16 cellular contexts compared by ENCODE assay signal in genomic region chr2:232636788-232637420, GRCh38. TPM values are rescaled to one million over a fixed set of nuclear protein-coding genes. Genes with fewer than 3 reads are reported as not detected.
A peak's percentile ranks its signal among the peaks of the same experiment; 100 is the strongest.
DNase-seq lines count a peak whose midpoint lies in the region; ATAC-seq and TF ChIP-seq lines count a peak whose summit lies in the region.
"Had no signal": no experiment of that assay in that cellular context is flagged by ENCODE, and none has a peak within 500 bp of the region (broad histone marks: within the 10 kb centered on the region; RNA-seq: fewer than 3 reads in every experiment).

No MANE protein-coding gene starts in this region.

- TF ChIP-seq CTCF in CD8-positive, alpha-beta T cell (IDR thresholded peaks at IDR 0.05): no peak
- TF ChIP-seq CTCF in chondrocyte (IDR thresholded peaks at IDR 0.05) (no peak), neural progenitor cell (IDR thresholded peaks at IDR 0.05) (no peak)

- intact Hi-C loops in CD8-positive, alpha-beta T cell (cut with DNase I, micrococcal nuclease): no loop called here

- H3K27me3 Mint-ChIP-seq in CD8-positive, alpha-beta T cell (ENCODE audit: low read depth): peaks cover 30% of the 10 kb centered on the region
- H3K27me3 Mint-ChIP-seq in T-cell (peaks cover 37 to 39% of the 10 kb centered on the region in 2 donors), chondrocyte (ENCODE audit: low read depth) (no peaks in the 10 kb centered on the region), neural progenitor cell (ENCODE audit: insufficient read depth, low read depth) (peaks cover 22% of the 10 kb centered on the region)

- peak overlapping the region; percentile 16 for H3K4me3 Mint-ChIP-seq in CD8-positive, alpha-beta T cell
- H3K4me3 Mint-ChIP-seq in T-cell (peak overlapping the region; percentile 7 to 22 (median 21)), chondrocyte (ENCODE audit: unreplicated experiment) (peak overlapping the region; percentile 35), neural progenitor cell (peak overlapping the region; percentile 73)
- H3K4me3 Mint-ChIP-seq: central memory CD8-positive, alpha-beta T cell had no signal

- peaks cover 13% of the 10 kb centered on the region for H3K27me3 ChIP-seq in CD8-positive, alpha-beta T cell (ENCODE audit: insufficient read depth, low read length)
- peaks cover 79% of the 10 kb centered on the region for H3K27me3 ChIP-seq in neural progenitor cell

- no peak overlapping the region for H3K9ac ChIP-seq in neural progenitor cell

- H3K36me3 Mint-ChIP-seq in CD8-positive, alpha-beta T cell: no peaks in the 10 kb centered on the region
- H3K36me3 Mint-ChIP-seq in T-cell (no peaks in the 10 kb centered on the region), chondrocyte (ENCODE audit: low read depth) (peaks cover 1% of the 10 kb centered on the region), neural progenitor cell (peaks cover 1% of the 10 kb centered on the region)
- H3K36me3 Mint-ChIP-seq: CD8-positive, alpha-beta memory T cell had no signal

- CTCF ChIA-PET in CD8-positive, alpha-beta T cell (lab: Charles Lee): interaction anchor here (1.3 kb wide), 1 partner anchor 26 kb away, joined by 4 read pairs; no protein-coding TSS in a partner anchor
- CTCF ChIA-PET in T-cell (lab: Charles Lee): interaction anchor here in 1 of 2 donors (1.1 kb wide), 1 partner anchor 30 kb away, joined by 5 read pairs; no protein-coding TSS in a partner anchor

- peaks cover 11% of the 10 kb centered on the region for H3K4me1 ChIP-seq in CD8-positive, alpha-beta T cell (ENCODE audit: insufficient read depth, low read length)
- H3K4me1 ChIP-seq in neural progenitor cell: peaks cover 16% of the 10 kb centered on the region

- no peaks in the 10 kb centered on the region for H3K36me3 ChIP-seq in CD8-positive, alpha-beta T cell (ENCODE audit: insufficient read depth, low read length)
- H3K36me3 ChIP-seq in neural progenitor cell: no peaks in the 10 kb centered on the region

- H3F3A ChIP-seq in neural progenitor cell (ENCODE audit: low read depth): peaks cover 27% of the 10 kb centered on the region

- POLR2A ChIA-PET in CD8-positive, alpha-beta T cell (lab: Charles Lee): no interaction called here
- POLR2A ChIA-PET in T-cell (lab: Charles Lee): no interaction called here

- H3K4me1 Mint-ChIP-seq in CD8-positive, alpha-beta T cell (ENCODE audit: low read depth): peaks cover 10% of the 10 kb centered on the region
- peaks cover 7 to 17% (median 9%) of the 10 kb centered on the region in 3 donors for H3K4me1 Mint-ChIP-seq in T-cell
- H3K4me1 Mint-ChIP-seq in chondrocyte (ENCODE audit: low read depth): peaks cover 49% of the 10 kb centered on the region
- peaks cover 31% of the 10 kb centered on the region for H3K4me1 Mint-ChIP-seq in neural progenitor cell

- H3K27ac ChIP-seq in CD8-positive, alpha-beta T cell (ENCODE audit: low read depth, low read length): no peak overlapping the region
- no peak overlapping the region for H3K27ac ChIP-seq in neural progenitor cell
- H3K27ac ChIP-seq: skin epidermis had no signal

- no peak overlapping the region for H3K27ac Mint-ChIP-seq in CD8-positive, alpha-beta T cell
- H3K27ac Mint-ChIP-seq in T-cell: peak overlapping the region; percentile 73 to 75
- H3K27ac Mint-ChIP-seq in chondrocyte (ENCODE audit: unreplicated experiment): peak overlapping the region; percentile 68
- no peak overlapping the region for H3K27ac Mint-ChIP-seq in neural progenitor cell
- H3K27ac Mint-ChIP-seq: progenitor cell of endocrine pancreas had no signal

- no peak overlapping the region for H3K4me2 ChIP-seq in neural progenitor cell

- H3K9me3 Mint-ChIP-seq in CD8-positive, alpha-beta T cell: no peaks in the 10 kb centered on the region
- H3K9me3 Mint-ChIP-seq in T-cell (no peaks in the 10 kb centered on the region), chondrocyte (ENCODE audit: low read depth) (no peaks in the 10 kb centered on the region), neural progenitor cell (no peaks in the 10 kb centered on the region)
- H3K9me3 Mint-ChIP-seq: central memory CD8-positive, alpha-beta T cell had no signal

- DNase-seq in CD8-positive, alpha-beta T cell: no peak
- DNase-seq in T-cell (peak in 1 of 34 experiments; percentile 13), chondrocyte (ENCODE audit: low spot score) (no peak), neural progenitor cell (ENCODE audit: low spot score) (no peak), germinal center (ENCODE audit: low spot score) (no peak), mesenteric fat pad (ENCODE audit: low spot score) (no peak)
- no peak for DNase-seq in stimulated activated CD4-positive, alpha-beta T cell treated with anti-CD3 and anti-CD28 coated beads, Interleukin-4, amount 100 ng/mL, for 1 hour
- DNase-seq: effector memory CD4-positive, alpha-beta T cell; head of caudate nucleus; NCI-H2107; stimulated activated CD4-positive, alpha-beta T cell treated with anti-CD3 and anti-CD28 coated beads, Interleukin-4, amount 100 ng/mL, for 4 hours had no signal

- peak; percentile 44 for ATAC-seq in CD8-positive, alpha-beta T cell
- peak; percentile 26 to 53 (median 29) for ATAC-seq in T-cell (replicated peaks in 1 of 4)
- ATAC-seq: Right ventricle myocardium inferior had no signal

- peaks cover 12% of the 10 kb centered on the region for H4K20me1 ChIP-seq in neural progenitor cell (ENCODE audit: low read depth)

- H2AFZ ChIP-seq in neural progenitor cell (replicated peaks): no peak overlapping the region

- H3K4me3 ChIP-seq in CD8-positive, alpha-beta T cell (ENCODE audit: low read depth, low read length): no peak overlapping the region
- H3K4me3 ChIP-seq in neural progenitor cell: no peak overlapping the region
- H3K4me3 ChIP-seq: skin epidermis had no signal

- H3K9me3 ChIP-seq in CD8-positive, alpha-beta T cell (ENCODE audit: low read length): no peaks in the 10 kb centered on the region
- no peaks in the 10 kb centered on the region for H3K9me3 ChIP-seq in neural progenitor cell (ENCODE audit: low read depth)

- no peaks in the 10 kb centered on the region for H3K79me2 ChIP-seq in neural progenitor cell (ENCODE audit: low read depth)

RNA-seq across cellular contexts. Expression of gene EFHD1, which starts 3.5 kb away (rescaled TPM):
- 1 to 10 TPM in 1 of 2 experiments, under 1 TPM in 1; 0.92 to 1.1 TPM for total RNA-seq in CD8-positive, alpha-beta T cell
- 1 to 10 TPM in 4 of 5 donors, under 1 TPM in 1; 0.93 to 3.0 (median 2.3) TPM for total RNA-seq in T-cell
- 109 to 178 TPM (median 175 TPM) in 3 replicates for total RNA-seq in chondrocyte
- 5.9 and 7.0 TPM in 2 replicates for total RNA-seq in neural progenitor cell (ENCODE audit: low replicate concordance)
- 18.0 TPM for total RNA-seq in mesenteric fat pad

Comparison
In these comparisons a context has a peak if more than half of its experiments do, and no peak if none do; other contexts are left out.
1. H3K27ac Mint-ChIP-seq: peak in T-cell (2 of 2) and chondrocyte (single experiment); none in CD8-positive, alpha-beta T cell (single experiment) and neural progenitor cell (single experiment).
2. H3K4me3 Mint-ChIP-seq: peak in every context shown above with its lines; median percentile 73 in neural progenitor cell; 35 in chondrocyte; 21 in T-cell; 16 in CD8-positive, alpha-beta T cell.